ENCODE assay signal across 18 cellular contexts in genomic region chr17:72110953-72111339, GRCh38. TPM values are rescaled to one million over a fixed set of nuclear protein-coding genes. Genes with fewer than 3 reads are reported as not detected.
DNase-seq lines count a peak whose midpoint lies in the region; ATAC-seq and TF ChIP-seq lines count a peak whose summit lies in the region.
"Had no signal": no experiment of that assay in that cellular context is flagged by ENCODE, and none has a peak within 500 bp of the region (broad histone marks: within the 10 kb centered on the region; RNA-seq: fewer than 3 reads in every experiment).

No MANE protein-coding gene starts in this region.

- H3K27ac ChIP-seq in MM.1S (ENCODE audit: low read length) (no peak overlapping the region), breast epithelium (peak overlapping the region; percentile 28 to 50), left lung (no peak overlapping the region)
- H3K27ac ChIP-seq: foreskin keratinocyte, neutrophil had no signal

- H3K9ac ChIP-seq in MM.1S (ENCODE audit: low read length): no peak overlapping the region

- H3K27me3 Mint-ChIP-seq in type B pancreatic cell (peaks cover 79% of the 10 kb centered on the region), nephron progenitor cell (ENCODE audit: low read depth, poor library complexity) (peaks cover 59% of the 10 kb centered on the region)

- intact Hi-C loops in breast epithelium (cut with DNase I; ENCODE audit: low total_unique reads) (no loop called here), left lung (cut with DNase I) (no loop called here)

- H3K4me3 ChIP-seq in MM.1S (ENCODE audit: low read length): no peak overlapping the region
- H3K4me3 ChIP-seq in breast epithelium: peak overlapping the region in 2 of 3 donors; percentile 34
- H3K4me3 ChIP-seq in left lung: no peak overlapping the region

- H3K36me3 ChIP-seq in MM.1S (replicated peaks; ENCODE audit: insufficient read depth, low read length) (no peaks in the 10 kb centered on the region), breast epithelium (no peaks in the 10 kb centered on the region), left lung (no peaks in the 10 kb centered on the region)
- H3K36me3 ChIP-seq: neutrophil had no signal

- H3K4me3 Mint-ChIP-seq in type B pancreatic cell: peak overlapping the region; percentile 53
- no peak overlapping the region for H3K4me3 Mint-ChIP-seq in nephron progenitor cell
- H3K4me3 Mint-ChIP-seq: activated T-helper 1 cell treated with anti-CD3 and anti-CD28 coated beads, Interleukin-12 subunit alpha, Interleukin-12 subunit beta, Interleukin-2, Interleukin-4 antibody, amounts not matched to agents 30 ng/mL and 10 ng/mL and 1 ng/mL, durations not matched to agents 14 hours and 24 hours and 36 hours; B cell had no signal

- no peaks in the 10 kb centered on the region for H3K4me1 ChIP-seq in MM.1S (ENCODE audit: low read length)
- H3K4me1 ChIP-seq in breast epithelium: no peaks in the 10 kb centered on the region
- no peaks in the 10 kb centered on the region for H3K4me1 ChIP-seq in left lung
- H3K4me1 ChIP-seq: foreskin keratinocyte had no signal

- H2AFZ ChIP-seq in MM.1S (ENCODE audit: low read length): 0 out of 2 replicates have a peak overlapping the region, but pooled peaks have one; percentile 40

- H3K9me2 ChIP-seq in MM.1S (replicated peaks; ENCODE audit: insufficient read depth, low read length): no peaks in the 10 kb centered on the region

- no peaks in the 10 kb centered on the region for H4K20me1 ChIP-seq in MM.1S (ENCODE audit: insufficient read depth, low read length)

- H3K27me3 ChIP-seq in MM.1S (replicated peaks; ENCODE audit: insufficient read depth, low read length) (no peaks in the 10 kb centered on the region), breast epithelium (no peaks in the 10 kb centered on the region), left lung (peaks cover 6 to 58% of the 10 kb centered on the region in 2 donors)
- H3K27me3 ChIP-seq: foreskin keratinocyte had no signal

- H3K9me3 ChIP-seq in MM.1S (replicated peaks; ENCODE audit: insufficient read depth, low read length) (no peaks in the 10 kb centered on the region), breast epithelium (no peaks in the 10 kb centered on the region), left lung (no peaks in the 10 kb centered on the region)
- H3K9me3 ChIP-seq: neutrophil had no signal

- H3K9me3 Mint-ChIP-seq in type B pancreatic cell (no peaks in the 10 kb centered on the region), nephron progenitor cell (no peaks in the 10 kb centered on the region)
- H3K9me3 Mint-ChIP-seq: activated T-helper 1 cell treated with anti-CD3 and anti-CD28 coated beads, Interleukin-12 subunit alpha, Interleukin-12 subunit beta, Interleukin-2, Interleukin-4 antibody, amounts not matched to agents 30 ng/mL and 10 ng/mL and 1 ng/mL, durations not matched to agents 14 hours and 24 hours and 36 hours had no signal

- TF ChIP-seq POLR2A in breast epithelium (IDR thresholded peaks at IDR 0.05): no peak

- 0 out of 2 replicates have a peak overlapping the region, but pooled peaks have one; percentile 13 for H3K4me2 ChIP-seq in MM.1S (ENCODE audit: low read depth, low read length)

- H3K27ac Mint-ChIP-seq in type B pancreatic cell (no peak overlapping the region), nephron progenitor cell (no peak overlapping the region)
- H3K27ac Mint-ChIP-seq: activated naive CD4-positive, alpha-beta T cell treated with anti-CD3 and anti-CD28 coated beads, Interleukin-2, amount 50 U/mL, for 72 hours; activated T-helper 1 cell treated with anti-CD3 and anti-CD28 coated beads, Interleukin-12 subunit alpha, Interleukin-12 subunit beta, Interleukin-2, Interleukin-4 antibody, amounts not matched to agents 30 ng/mL and 10 ng/mL and 1 ng/mL, durations not matched to agents 14 hours and 24 hours and 36 hours; B cell had no signal

- peaks cover 33% of the 10 kb centered on the region for H3K4me1 Mint-ChIP-seq in type B pancreatic cell (ENCODE audit: unreplicated experiment)
- H3K4me1 Mint-ChIP-seq in nephron progenitor cell: peaks cover 54% of the 10 kb centered on the region

- no peaks in the 10 kb centered on the region for H3K36me3 Mint-ChIP-seq in type B pancreatic cell
- H3K36me3 Mint-ChIP-seq in nephron progenitor cell (ENCODE audit: low read depth): no peaks in the 10 kb centered on the region

- DNase-seq in MM.1S (no peak), breast epithelium (ENCODE audit: low spot score in 2 of 2) (no peak), left lung (no peak), type B pancreatic cell (ENCODE audit: extremely low spot score, unreplicated experiment) (no peak), nephron progenitor cell (no peak)
- DNase-seq: activated CD4-positive, alpha-beta T cell treated with anti-CD3 and anti-CD28 coated beads for 1 hour; foreskin keratinocyte; Kasumi-1; midbrain; NCI-H1092 treated with DMSO at 0.1 percent for 48 hours; NCI-H774; T-helper 9 cell had no signal

- H3K79me2 ChIP-seq in MM.1S (ENCODE audit: low read length): no peaks in the 10 kb centered on the region

- TF ChIP-seq CTCF in MM.1S (IDR thresholded peaks at IDR 0.05; ENCODE audit: low read length) (no peak), breast epithelium (IDR thresholded peaks at IDR 0.05) (no peak), left lung (IDR thresholded peaks at IDR 0.05) (no peak), type B pancreatic cell (conservative IDR thresholded peaks at IDR 0.05) (no peak), nephron progenitor cell (IDR thresholded peaks at IDR 0.05) (no peak)

- ATAC-seq in left lung (peak; percentile 21), HG03432 (IDR thresholded peaks at IDR 0.05; ENCODE audit: unreplicated experiment) (no peak), HG03571 (IDR thresholded peaks at IDR 0.05; ENCODE audit: unreplicated experiment) (no peak)
- ATAC-seq: activated naive CD4-positive, alpha-beta T cell treated with anti-CD3 and anti-CD28 coated beads, Interleukin-2, amount 50 U/mL, for 72 hours had no signal

- H3F3A ChIP-seq in MM.1S (ENCODE audit: insufficient read depth, low read length): no peaks in the 10 kb centered on the region

RNA-seq across cellular contexts. Expression of gene SOX9, which starts 9.9 kb away (rescaled TPM):
- total RNA-seq in breast epithelium (10 to 100 TPM in 2 of 3 donors, 1 to 10 TPM in 1; 3.0 to 47.7 (median 15.7) TPM), left lung (1 to 10 TPM; 6.6 to 9.6 TPM), type B pancreatic cell (ENCODE audit: low replicate concordance) (19.0 and 54.0 TPM in 2 replicates)
- total RNA-seq: activated naive CD4-positive, alpha-beta T cell treated with anti-CD3 and anti-CD28 coated beads, Interleukin-2, amount 50 U/mL, for 72 hours; activated T-helper 1 cell treated with anti-CD3 and anti-CD28 coated beads, Interleukin-12 subunit alpha, Interleukin-12 subunit beta, Interleukin-2, Interleukin-4 antibody, amounts not matched to agents 30 ng/mL and 10 ng/mL and 1 ng/mL, durations not matched to agents 14 hours and 24 hours and 36 hours; B cell had no signal

Comparison
In these comparisons a context has a peak if more than half of its experiments do, and no peak if none do; other contexts are left out.
1. H3K27ac ChIP-seq: peak in breast epithelium (2 of 2); none in MM.1S (single experiment) and left lung (0 of 2).
2. H3K4me3 ChIP-seq: peak in breast epithelium (2 of 3); none in MM.1S (single experiment) and left lung (0 of 2).